17 cellular contexts compared by ENCODE assay signal in the genomic region with DNA sequence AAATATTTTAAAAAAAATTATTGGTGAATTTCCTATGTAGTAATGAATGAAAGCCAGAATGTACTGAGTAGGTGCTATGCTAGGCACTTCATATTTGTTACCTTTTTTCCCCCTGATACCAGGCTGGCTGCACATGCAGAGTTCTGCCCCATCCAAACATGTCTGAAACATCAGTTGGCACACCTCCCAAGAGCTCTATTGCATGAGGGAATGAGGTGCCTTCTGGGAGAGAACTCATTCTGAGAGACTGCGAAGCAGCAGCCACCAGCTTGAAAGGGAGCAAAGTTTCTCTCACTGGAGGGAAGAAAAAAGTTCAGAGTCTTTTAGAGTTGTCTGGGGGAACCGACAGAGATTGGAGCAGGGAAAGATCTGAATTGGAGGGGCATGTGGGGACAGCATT.
DNase-seq lines count a peak whose midpoint lies in the region; ATAC-seq and TF ChIP-seq lines count a peak whose summit lies in the region.
"Had no signal": no experiment of that assay in that cellular context is flagged by ENCODE, and none has a peak within 500 bp of the region (broad histone marks: within the 10 kb centered on the region; RNA-seq: fewer than 3 reads in every experiment).

No MANE protein-coding gene starts in this region.

- no peak for TF ChIP-seq CTCF in smooth muscle cell (IDR thresholded peaks at IDR 0.05; ENCODE audit: borderline replicate concordance, insufficient read depth, poor library complexity, severe bottlenecking)

- H3K4me1 ChIP-seq in adipocyte (ENCODE audit: control insufficient read depth, insufficient read depth, low read length) (peaks cover 29% of the 10 kb centered on the region), mesodermal cell (ENCODE audit: control insufficient read depth, insufficient read depth, low read length, poor library complexity, severe bottlenecking) (peaks cover 19% of the 10 kb centered on the region), smooth muscle cell (ENCODE audit: low read depth) (peaks cover 5% of the 10 kb centered on the region)

- ATAC-seq in GM18858 (IDR thresholded peaks at IDR 0.05; ENCODE audit: unreplicated experiment), result no peak
- ATAC-seq: naive thymus-derived CD4-positive, alpha-beta T cell; T-cell had no signal

- H3K4me2 ChIP-seq in smooth muscle cell, result peak overlapping the region; percentile 63

- H2AFZ ChIP-seq in smooth muscle cell (ENCODE audit: low read depth), result no peak overlapping the region

- WGBS in mesodermal cell (ENCODE audit: insufficient coverage in 2 of 2), 2 experiments, result 88 to 100% methylated on average over 2 of the region's 2 CpGs
- 23% methylated on average over 2 of the region's 2 CpGs for WGBS in smooth muscle cell (ENCODE audit: low lambda C conversion rate)

- DNase-seq in LHCN-M2 (ENCODE audit: low read depth) (peak; percentile 28), adipocyte (ENCODE audit: low read depth) (no peak), smooth muscle cell (lab: John Stamatoyannopoulos, UW; ENCODE audit: unreplicated experiment) (no peak), NCI-H82 (lab: John Stamatoyannopoulos, UW) (no peak), cerebellar nuclear complex (lab: John Stamatoyannopoulos, UW) (no peak)
- DNase-seq: activated CD4-positive, alpha-beta T cell treated with anti-CD3 and anti-CD28 coated beads for 1 hour; activated naive CD4-positive, alpha-beta T cell treated with anti-CD3 and anti-CD28 coated beads, Interleukin-2, amount 10 ng/mL, durations not matched to agents 7 days and 5 days; DND-41; effector memory CD4-positive, alpha-beta T cell; KG1; kidney; naive thymus-derived CD4-positive, alpha-beta T cell; NCI-H69; SHP77; T-cell had no signal

- H3K27me3 ChIP-seq in adipocyte (replicated peaks; ENCODE audit: control insufficient read depth, insufficient read depth, low read length) (peaks cover 6% of the 10 kb centered on the region), smooth muscle cell (ENCODE audit: low read depth) (no peaks in the 10 kb centered on the region)

- H4K20me1 ChIP-seq in smooth muscle cell (ENCODE audit: low read depth), result no peaks in the 10 kb centered on the region

- no peaks in the 10 kb centered on the region for H3K79me2 ChIP-seq in smooth muscle cell (ENCODE audit: low read depth)

- peaks cover 12% of the 10 kb centered on the region for H3F3A ChIP-seq in smooth muscle cell (ENCODE audit: low read depth)

- H3K36me3 ChIP-seq in adipocyte (ENCODE audit: control insufficient read depth, insufficient read depth, low read length, severe bottlenecking) (no peaks in the 10 kb centered on the region), mesodermal cell (ENCODE audit: control insufficient read depth, insufficient read depth, low read length) (no peaks in the 10 kb centered on the region), smooth muscle cell (ENCODE audit: low read depth) (no peaks in the 10 kb centered on the region)

- H3K4me3 ChIP-seq in adipocyte (ENCODE audit: low read length), result peak overlapping the region; percentile 21
- H3K4me3 ChIP-seq in mesodermal cell (ENCODE audit: extremely low read depth, insufficient read depth, low read length, poor library complexity, severe bottlenecking), result no peak overlapping the region
- no peak overlapping the region for H3K4me3 ChIP-seq in smooth muscle cell

- H3K9ac ChIP-seq in adipocyte (ENCODE audit: low read length) (no peak overlapping the region), smooth muscle cell (ENCODE audit: low read depth) (peak overlapping the region; percentile 39)

- H3K27ac ChIP-seq in mesodermal cell (ENCODE audit: low read depth, low read length, severe bottlenecking) (peak overlapping the region; percentile 96), smooth muscle cell (ENCODE audit: low read depth) (peak overlapping the region; percentile 86)

- H3K9me3 ChIP-seq in adipocyte (ENCODE audit: control insufficient read depth, low read length), result no peaks in the 10 kb centered on the region
- no peaks in the 10 kb centered on the region for H3K9me3 ChIP-seq in mesodermal cell (ENCODE audit: control insufficient read depth, low read length)
- H3K9me3 ChIP-seq in smooth muscle cell (replicated peaks; ENCODE audit: low read depth), result no peaks in the 10 kb centered on the region
